Comparison of ENCODE assay signal across 2 cellular contexts in genomic region chr15:32385823-32386495, GRCh38. TPM values are rescaled to one million over a fixed set of nuclear protein-coding genes. Genes with fewer than 3 reads are reported as not detected.
"Had no signal": no experiment of that assay in that cellular context is flagged by ENCODE, and none has a peak within 500 bp of the region (broad histone marks: within the 10 kb centered on the region; RNA-seq: fewer than 3 reads in every experiment).

No MANE protein-coding gene starts in this region.

RNA-seq across cellular contexts. Expression of gene GOLGA8K, which starts 17.1 kb away (rescaled TPM):
- total RNA-seq: G401, GM12878 had no signal
